ENCODE assay signal across 17 cellular contexts in genomic region chr1:202310071-202310725, GRCh38.
"Had no signal": no experiment of that assay in that cellular context is flagged by ENCODE, and none has a peak within 500 bp of the region (broad histone marks: within the 10 kb centered on the region; RNA-seq: fewer than 3 reads in every experiment).

No MANE protein-coding gene starts in this region.

- H3K4me2 ChIP-seq: neural progenitor cell had no signal

- H2AFZ ChIP-seq: neural progenitor cell had no signal

- H3K9me3 Mint-ChIP-seq: naive thymus-derived CD8-positive, alpha-beta T cell; neural progenitor cell had no signal

- H3K27ac Mint-ChIP-seq: neural progenitor cell had no signal

- H3K27me3 ChIP-seq: colonic mucosa, foreskin keratinocyte, neural progenitor cell, ovary, right atrium auricular region, tibial artery, upper lobe of left lung, uterus had no signal

- DNase-seq: colonic mucosa; dermis blood vessel endothelial cell; foreskin keratinocyte; mammary epithelial cell; nucleus accumbens; ovary; sigmoid colon; stimulated activated CD4-positive, alpha-beta T cell treated with anti-CD3 and anti-CD28 coated beads, Interleukin-12 subunit alpha, Interleukin-12 subunit beta, amount 100 ng/mL, for 4 hours; stimulated activated naive CD4-positive, alpha-beta T cell treated with Interleukin-2 at 50 U/mL for 16 hours; upper lobe of left lung; uterus had no signal

- ATAC-seq: foreskin keratinocyte; left lobe of liver; naive thymus-derived CD8-positive, alpha-beta T cell had no signal

- H3K36me3 Mint-ChIP-seq: naive thymus-derived CD8-positive, alpha-beta T cell; neural progenitor cell had no signal

- H3K4me1 Mint-ChIP-seq: neural progenitor cell had no signal

- H3K4me3 Mint-ChIP-seq: naive thymus-derived CD8-positive, alpha-beta T cell; neural progenitor cell had no signal

- H3K27ac ChIP-seq: colonic mucosa, foreskin keratinocyte, neural progenitor cell, ovary, right atrium auricular region, sigmoid colon, skin epidermis, tibial artery, upper lobe of left lung, uterus had no signal

- H3K4me1 ChIP-seq: colonic mucosa, foreskin keratinocyte, neural progenitor cell, right atrium auricular region, sigmoid colon, uterus had no signal

- H3K4me3 ChIP-seq: colonic mucosa, neural progenitor cell, ovary, right atrium auricular region, sigmoid colon, skin epidermis, tibial artery, upper lobe of left lung, uterus had no signal

- H3K36me3 ChIP-seq: colonic mucosa, neural progenitor cell, ovary, right atrium auricular region, sigmoid colon, upper lobe of left lung, uterus had no signal

- H3K9me3 ChIP-seq: colonic mucosa, ovary, right atrium auricular region, sigmoid colon, tibial artery, upper lobe of left lung, uterus had no signal
